In genomic region chr12:99250091-99250490, GRCh38 we compare ENCODE assay signal across 17 cellular contexts.
DNase-seq lines count a peak whose midpoint lies in the region; ATAC-seq and TF ChIP-seq lines count a peak whose summit lies in the region.
"Had no signal": no experiment of that assay in that cellular context is flagged by ENCODE, and none has a peak within 500 bp of the region (broad histone marks: within the 10 kb centered on the region; RNA-seq: fewer than 3 reads in every experiment).

No MANE protein-coding gene starts in this region.

- H2AK5ac ChIP-seq in mesendoderm (ENCODE audit: low read length) = no peak overlapping the region

- H2BK15ac ChIP-seq in mesendoderm (replicated peaks; ENCODE audit: low read depth) = no peak overlapping the region

- no peak overlapping the region for H4K5ac ChIP-seq in mesendoderm (ENCODE audit: low read length)

- H3K27ac Mint-ChIP-seq in GM23338 (no peak overlapping the region), endodermal cell (no peak overlapping the region)
- H3K27ac Mint-ChIP-seq: CD14-positive monocyte; CD4-positive, alpha-beta memory T cell; HFFc6 had no signal

- H3K4me1 ChIP-seq in GM23338 (ENCODE audit: insufficient read depth) (peaks cover 29% of the 10 kb centered on the region), endodermal cell (ENCODE audit: control insufficient read depth, insufficient read depth, low read length) (no peaks in the 10 kb centered on the region), mesendoderm (ENCODE audit: control insufficient read depth, low read depth, low read length) (no peaks in the 10 kb centered on the region), Peyer's patch (no peaks in the 10 kb centered on the region)

- no peaks in the 10 kb centered on the region for H3K9me2 ChIP-seq in GM23338 (ENCODE audit: insufficient read depth)

- H3K4me3 ChIP-seq in GM23338 (no peak overlapping the region), endodermal cell (ENCODE audit: low read length) (no peak overlapping the region), mesendoderm (ENCODE audit: low read length) (no peak overlapping the region), Peyer's patch (no peak overlapping the region)
- H3K4me3 ChIP-seq: BLaER1 had no signal

- no peak overlapping the region for H3K56ac ChIP-seq in mesendoderm (ENCODE audit: low read length)

- H3K27me3 ChIP-seq in GM23338 (ENCODE audit: insufficient read depth) = no peaks in the 10 kb centered on the region
- no peaks in the 10 kb centered on the region for H3K27me3 ChIP-seq in endodermal cell (ENCODE audit: control insufficient read depth, insufficient read depth, low read length, poor library complexity, severe bottlenecking)
- no peaks in the 10 kb centered on the region for H3K27me3 ChIP-seq in mesendoderm (ENCODE audit: insufficient read depth, low read length, poor library complexity)
- no peaks in the 10 kb centered on the region for H3K27me3 ChIP-seq in Peyer's patch
- H3K27me3 ChIP-seq: BLaER1 had no signal

- no peaks in the 10 kb centered on the region for H3K79me2 ChIP-seq in GM23338 (replicated peaks; ENCODE audit: insufficient read depth)
- no peaks in the 10 kb centered on the region for H3K79me2 ChIP-seq in mesendoderm (ENCODE audit: control insufficient read depth, insufficient read depth, low read length)

- no peaks in the 10 kb centered on the region for H4K20me1 ChIP-seq in GM23338 (replicated peaks; ENCODE audit: insufficient read depth)

- peaks cover 17% of the 10 kb centered on the region for H3K4me1 Mint-ChIP-seq in GM23338
- H3K4me1 Mint-ChIP-seq in endodermal cell = peaks cover 11% of the 10 kb centered on the region
- H3K4me1 Mint-ChIP-seq: CD14-positive monocyte; CD4-positive, alpha-beta memory T cell had no signal

- peak; percentile 61 for DNase-seq in GM23338 (ENCODE audit: low spot score)
- peak; percentile 52 for DNase-seq in NCI-H526 treated with DMSO at 0.1 percent for 48 hours (lab: John Stamatoyannopoulos, UW)
- DNase-seq in endodermal cell = peak; percentile 70
- peak; percentile 20 for DNase-seq in mesendoderm
- DNase-seq in caudate nucleus (lab: John Stamatoyannopoulos, UW) = no peak
- DNase-seq in Peyer's patch = no peak
- DNase-seq in stimulated activated CD4-positive, alpha-beta T cell treated with anti-CD3 and anti-CD28 coated beads, Interleukin-2, amount 100 ng/mL, for 48 hours = no peak
- DNase-seq: 8988T; CD4-positive, alpha-beta memory T cell; DMS153; DMS79; GF-D8; HFFc6 had no signal

- peak; percentile 97 for ATAC-seq in GM23338
- no peak for ATAC-seq in HG03565 (IDR thresholded peaks at IDR 0.05; ENCODE audit: unreplicated experiment)
- ATAC-seq: HCT116 had no signal

- H3K36me3 Mint-ChIP-seq in GM23338 (ENCODE audit: low read depth) (no peaks in the 10 kb centered on the region), endodermal cell (ENCODE audit: low read depth) (no peaks in the 10 kb centered on the region)
- H3K36me3 Mint-ChIP-seq: CD14-positive monocyte; CD4-positive, alpha-beta memory T cell had no signal

- no peak overlapping the region for H2BK120ac ChIP-seq in mesendoderm (ENCODE audit: low read depth, low read length)

- H2AFZ ChIP-seq in GM23338 = peak overlapping the region; percentile 4; the same call in 1 of the 2 replicates

- H3K23ac ChIP-seq in mesendoderm (ENCODE audit: low read length) = no peak overlapping the region

- H3K27me3 Mint-ChIP-seq in GM23338 (ENCODE audit: insufficient read depth, low read depth, poor library complexity) = no peaks in the 10 kb centered on the region
- no peaks in the 10 kb centered on the region for H3K27me3 Mint-ChIP-seq in endodermal cell (ENCODE audit: insufficient read depth)
- H3K27me3 Mint-ChIP-seq: CD4-positive, alpha-beta memory T cell had no signal

- H3K79me1 ChIP-seq in mesendoderm (ENCODE audit: low read length) = no peaks in the 10 kb centered on the region

- no peak overlapping the region for H3K4me3 Mint-ChIP-seq in GM23338
- no peak overlapping the region for H3K4me3 Mint-ChIP-seq in endodermal cell
- H3K4me3 Mint-ChIP-seq: CD14-positive monocyte; CD4-positive, alpha-beta memory T cell; HFFc6 had no signal

- TF ChIP-seq CTCF in GM23338 (conservative IDR thresholded peaks at IDR 0.05; ENCODE audit: low read depth in 2 of 2) (no peak), endodermal cell (conservative IDR thresholded peaks at IDR 0.05) (no peak), Peyer's patch (IDR thresholded peaks at IDR 0.05) (no peak)

- H3K9ac ChIP-seq in endodermal cell (ENCODE audit: extremely low read depth, low read length, poor library complexity, severe bottlenecking) (no peak overlapping the region), mesendoderm (ENCODE audit: low read length) (no peak overlapping the region)
- H3K9ac ChIP-seq: BLaER1 had no signal

- H3F3A ChIP-seq in GM23338 (replicated peaks; ENCODE audit: low read depth) = no peaks in the 10 kb centered on the region

- TF ChIP-seq POLR2A in Peyer's patch (IDR thresholded peaks at IDR 0.05) = no peak

- H3K18ac ChIP-seq in mesendoderm (ENCODE audit: low read length) = no peak overlapping the region

- H3K36me3 ChIP-seq in GM23338 (ENCODE audit: insufficient read depth) (no peaks in the 10 kb centered on the region), endodermal cell (ENCODE audit: control insufficient read depth, insufficient read depth, low read length) (no peaks in the 10 kb centered on the region), mesendoderm (ENCODE audit: control insufficient read depth, insufficient read depth, low read length) (no peaks in the 10 kb centered on the region), Peyer's patch (no peaks in the 10 kb centered on the region)

- H3K9me3 Mint-ChIP-seq in GM23338 = no peaks in the 10 kb centered on the region
- H3K9me3 Mint-ChIP-seq in endodermal cell = no peaks in the 10 kb centered on the region

- H3K4ac ChIP-seq in mesendoderm (ENCODE audit: low read depth, low read length) = no peak overlapping the region

- no peaks in the 10 kb centered on the region for H3K9me3 ChIP-seq in endodermal cell (ENCODE audit: control insufficient read depth, low read length)
- no peaks in the 10 kb centered on the region for H3K9me3 ChIP-seq in Peyer's patch
- H3K9me3 ChIP-seq: BLaER1 had no signal

- H3K4me2 ChIP-seq in GM23338 = peak overlapping the region; percentile 16; the same call in 1 of the 2 replicates
- H3K4me2 ChIP-seq in mesendoderm (ENCODE audit: low read length) = no peak overlapping the region
- H3K4me2 ChIP-seq: BLaER1 had no signal

- H2BK5ac ChIP-seq in mesendoderm (ENCODE audit: low read length) = no peak overlapping the region

- WGBS in endodermal cell (ENCODE audit: insufficient coverage in 1 of 2, insufficient read length in 1 of 2), 2 experiments = 69 to 100% methylated on average over 1 to 3 of the region's 3 CpGs
- WGBS in mesendoderm (ENCODE audit: extremely low coverage, insufficient coverage, low lambda C conversion rate) = no CpG with 5 or more reads among the region's 3 CpGs

- H4K8ac ChIP-seq in mesendoderm (ENCODE audit: low read depth, low read length) = no peak overlapping the region

- H3K27ac ChIP-seq in GM23338 (ENCODE audit: low read depth) = no peak overlapping the region
- H3K27ac ChIP-seq in endodermal cell (ENCODE audit: low read depth, low read length) = no peak overlapping the region
- no peak overlapping the region for H3K27ac ChIP-seq in mesendoderm (ENCODE audit: low read depth, low read length)
- H3K27ac ChIP-seq in caudate nucleus (ENCODE audit: low read depth, low read length) = no peak overlapping the region
- no peak overlapping the region for H3K27ac ChIP-seq in Peyer's patch
- H3K27ac ChIP-seq: BLaER1 had no signal

TF ChIP-seq in GM23338, 12 proteins besides CTCF, POLR2A, EP300 and RAD21 (continues in another document):
- TF ChIP-seq ETS1 (IDR thresholded peaks at IDR 0.05) = no peak

Comparison
In these comparisons a context has a peak if more than half of its experiments do, and no peak if none do; other contexts are left out.
1. DNase-seq: peak in GM23338 (single experiment), NCI-H526 treated with DMSO at 0.1 percent for 48 hours (single experiment), endodermal cell (single experiment) and mesendoderm (single experiment); none in caudate nucleus (0 of 61), Peyer's patch (0 of 3) and stimulated activated CD4-positive, alpha-beta T cell treated with anti-CD3 and anti-CD28 coated beads, Interleukin-2, amount 100 ng/mL, for 48 hours (0 of 2).